13 cellular contexts compared by ENCODE assay signal in the genomic region with DNA sequence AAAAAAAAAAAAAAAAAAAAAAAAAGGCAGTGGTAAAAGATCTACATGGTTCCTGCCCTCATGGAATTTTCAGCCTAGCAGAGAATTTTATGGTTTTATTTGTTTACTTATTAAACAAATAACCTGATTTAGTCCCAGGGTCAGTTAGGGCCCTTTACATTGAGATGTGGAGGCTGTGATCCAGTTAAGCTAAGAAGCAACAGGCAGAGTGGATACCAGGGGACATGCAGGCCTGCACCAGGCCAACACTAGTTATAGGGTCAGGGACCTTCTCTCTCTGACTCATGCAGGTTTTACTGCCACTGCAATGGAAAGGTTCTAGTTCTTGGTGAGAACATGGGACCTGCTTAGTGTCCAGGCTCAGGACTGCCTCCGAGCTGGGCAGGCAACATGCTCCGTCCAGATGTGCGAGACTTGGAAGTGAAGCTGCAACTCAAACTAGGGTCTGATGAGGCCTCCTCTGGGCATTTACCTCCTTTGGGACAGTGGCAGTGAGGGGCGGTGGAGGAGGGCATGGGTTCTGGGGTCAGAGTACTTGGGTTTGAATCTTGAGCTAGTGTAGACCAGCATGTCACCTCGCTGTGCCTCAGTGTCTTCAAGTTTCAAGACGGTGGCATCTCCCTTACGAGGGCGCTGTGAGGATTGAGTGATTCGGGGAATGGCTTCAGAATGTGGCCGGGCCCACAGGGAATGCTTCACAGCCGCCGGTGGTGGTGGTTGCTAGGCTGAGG.
DNase-seq lines count a peak whose midpoint lies in the region; TF ChIP-seq lines count a peak whose summit lies in the region.
"Had no signal": no experiment of that assay in that cellular context is flagged by ENCODE, and none has a peak within 500 bp of the region (broad histone marks: within the 10 kb centered on the region; RNA-seq: fewer than 3 reads in every experiment).

No MANE protein-coding gene starts in this region.

- no peak overlapping the region for H3K4ac ChIP-seq in neuronal stem cell (ENCODE audit: low read length)

- no peak overlapping the region for H4K8ac ChIP-seq in neuronal stem cell (ENCODE audit: low read depth, low read length)

- H3K4me2 ChIP-seq in hepatocyte (no peak overlapping the region), neuronal stem cell (ENCODE audit: insufficient read depth, low read length, poor library complexity, severe bottlenecking) (no peak overlapping the region)
- H3K4me2 ChIP-seq: A549 had no signal

- H2BK5ac ChIP-seq in neuronal stem cell (ENCODE audit: low read length) = no peak overlapping the region

- no peaks in the 10 kb centered on the region for H3K79me1 ChIP-seq in neuronal stem cell (ENCODE audit: low read depth, low read length)

- no peak overlapping the region for H2BK15ac ChIP-seq in neuronal stem cell (ENCODE audit: low read length)

- no peak overlapping the region for H3K18ac ChIP-seq in neuronal stem cell (ENCODE audit: low read length)

- H4K91ac ChIP-seq in neuronal stem cell (ENCODE audit: low read depth, low read length, poor library complexity) = no peak overlapping the region

- H3K79me2 ChIP-seq in hepatocyte = no peaks in the 10 kb centered on the region

- H2AFZ ChIP-seq in hepatocyte (no peak overlapping the region), neuronal stem cell (ENCODE audit: low read length) (no peak overlapping the region)

- H3K9me2 ChIP-seq in hepatocyte (replicated peaks; ENCODE audit: insufficient read depth) = no peaks in the 10 kb centered on the region

- H4K20me1 ChIP-seq in hepatocyte (ENCODE audit: insufficient read depth, poor library complexity, severe bottlenecking) = no peaks in the 10 kb centered on the region

- TF ChIP-seq CTCF in LNCaP clone FGC (IDR thresholded peaks at IDR 0.05; ENCODE audit: control insufficient read depth, extremely low read depth, insufficient read depth) (no peak), hepatocyte (IDR thresholded peaks at IDR 0.05; ENCODE audit: poor library complexity) (no peak)

- H3K27me3 ChIP-seq in hepatocyte (no peaks in the 10 kb centered on the region), neuronal stem cell (ENCODE audit: control insufficient read depth in 3 of 3, insufficient read depth in 3 of 3, low read depth in 1 of 3, low read length in 3 of 3) (no peaks in the 10 kb centered on the region)
- H3K27me3 ChIP-seq: SJSA1 had no signal

- H3K23ac ChIP-seq in neuronal stem cell (ENCODE audit: low read depth, low read length, poor library complexity) = no peak overlapping the region

- H2BK120ac ChIP-seq in neuronal stem cell (ENCODE audit: low read depth, low read length) = no peak overlapping the region

- H3K27ac ChIP-seq in hepatocyte (peak overlapping the region; percentile 39), neuronal stem cell (replicated peaks; ENCODE audit: low read length) (no peak overlapping the region)
- H3K27ac ChIP-seq: A549, SJSA1 had no signal

- in situ Hi-C loops in ACHN (cut with HindIII; ENCODE audit: low pct_ligation_motif_present, low pct_unique_long_range_greater_than_20kb, low sequenced_read_pairs) = no loop called here

- WGBS in hepatocyte (ENCODE audit: low lambda C conversion rate, missing lambda C conversion rate) = 95% methylated on average over 12 of the region's 12 CpGs
- WGBS in neuronal stem cell (ENCODE audit: extremely low coverage in 2 of 2, insufficient read length in 2 of 2, insufficient replicate concordance in 1 of 2), 2 donors = no CpG with 5 or more reads among the region's 12 CpGs

- peak overlapping the region; percentile 39 for H3K14ac ChIP-seq in neuronal stem cell (ENCODE audit: low read length)

- peak; percentile 33 for DNase-seq in ACHN
- DNase-seq in LNCaP clone FGC (ENCODE audit: low read depth) = peak; percentile 85
- peak; percentile 32 for DNase-seq in hepatocyte (ENCODE audit: low spot score)
- no peak for DNase-seq in neuronal stem cell (ENCODE audit: low spot score)
- DNase-seq in NCI-H187 (lab: John Stamatoyannopoulos, UW) = no peak
- no peak for DNase-seq in iPS-NIHi7 (ENCODE audit: extremely low spot score)
- DNase-seq in EL = no peak
- no peak for DNase-seq in cerebellar cortex (ENCODE audit: low spot score)
- DNase-seq: H9, Karpas-422, NCI-H510A treated with DMSO at 0.1 percent for 48 hours had no signal

- no peaks in the 10 kb centered on the region for H3K9me3 ChIP-seq in hepatocyte (ENCODE audit: low read depth)
- no peaks in the 10 kb centered on the region for H3K9me3 ChIP-seq in neuronal stem cell (replicated peaks in 1 of 2; ENCODE audit: control insufficient read depth in 2 of 2, insufficient read depth in 1 of 2, low read depth in 1 of 2, low read length in 2 of 2)
- H3K9me3 ChIP-seq: A549, SJSA1 had no signal

- no peak overlapping the region for H2AK5ac ChIP-seq in neuronal stem cell (ENCODE audit: low read depth, low read length)

- no peak overlapping the region for H3K9ac ChIP-seq in neuronal stem cell (ENCODE audit: low read depth, low read length, poor library complexity)

- no peak overlapping the region for H2BK12ac ChIP-seq in neuronal stem cell (ENCODE audit: low read length)

- H3K4me3 ChIP-seq in LNCaP clone FGC (ENCODE audit: low read depth, low read length) (no peak overlapping the region), hepatocyte (no peak overlapping the region), neuronal stem cell (ENCODE audit: low read length in 2 of 2) (no peak overlapping the region)
- H3K4me3 ChIP-seq: A549, SJSA1 had no signal

- no peaks in the 10 kb centered on the region for H3K36me3 ChIP-seq in hepatocyte (replicated peaks; ENCODE audit: insufficient read depth, low read depth)
- H3K36me3 ChIP-seq in neuronal stem cell (replicated peaks in 1 of 2; ENCODE audit: control insufficient read depth in 2 of 2, insufficient read depth in 2 of 2, low read length in 2 of 2) = no peaks in the 10 kb centered on the region
- H3K36me3 ChIP-seq: SJSA1 had no signal

- H3K4me1 ChIP-seq in hepatocyte (ENCODE audit: insufficient read depth) = peaks cover 19% of the 10 kb centered on the region
- H3K4me1 ChIP-seq in neuronal stem cell (ENCODE audit: control insufficient read depth in 2 of 2, insufficient read depth in 1 of 2, low read depth in 1 of 2, low read length in 2 of 2) = peaks cover 0 to 7% of the 10 kb centered on the region in 2 donors
- H3K4me1 ChIP-seq: SJSA1 had no signal

Comparison
In these comparisons a context has a peak if more than half of its experiments do, and no peak if none do; other contexts are left out.
1. DNase-seq: peak in ACHN (single experiment), LNCaP clone FGC (single experiment) and hepatocyte (single experiment); none in neuronal stem cell (single experiment), NCI-H187 (0 of 2), iPS-NIHi7 (single experiment), EL (single experiment) and cerebellar cortex (single experiment).